In genomic region chrX:121047461-121048419, GRCh38 we compare ENCODE assay signal across 1 cellular context.
TF ChIP-seq lines count a peak whose summit lies in the region.
"Not testable (repeated sequence)": the region's sequence is repeated elsewhere in the genome, so short reads cannot be mapped to it uniquely, and the experiment has no call there.

Gene GLUD2, plus strand, starts transcription at chrX:121047610. Its CDS starts 75 bp downstream, at chrX:121047685.

TF ChIP-seq in K562, 482 proteins besides CTCF, POLR2A, EP300 and RAD21 (continued from another document):
- TF ChIP-seq, protein P1, sequence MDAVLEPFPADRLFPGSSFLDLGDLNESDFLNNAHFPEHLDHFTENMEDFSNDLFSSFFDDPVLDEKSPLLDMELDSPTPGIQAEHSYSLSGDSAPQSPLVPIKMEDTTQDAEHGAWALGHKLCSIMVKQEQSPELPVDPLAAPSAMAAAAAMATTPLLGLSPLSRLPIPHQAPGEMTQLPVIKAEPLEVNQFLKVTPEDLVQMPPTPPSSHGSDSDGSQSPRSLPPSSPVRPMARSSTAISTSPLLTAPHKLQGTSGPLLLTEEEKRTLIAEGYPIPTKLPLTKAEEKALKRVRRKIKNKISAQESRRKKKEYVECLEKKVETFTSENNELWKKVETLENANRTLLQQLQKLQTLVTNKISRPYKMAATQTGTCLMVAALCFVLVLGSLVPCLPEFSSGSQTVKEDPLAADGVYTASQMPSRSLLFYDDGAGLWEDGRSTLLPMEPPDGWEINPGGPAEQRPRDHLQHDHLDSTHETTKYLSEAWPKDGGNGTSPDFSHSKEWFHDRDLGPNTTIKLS (IDR thresholded peaks at IDR 0.05; ENCODE audit: borderline replicate concordance, low read depth) = peak; percentile 43; the same call in 1 of the 2 replicates
- TF ChIP-seq SMC3 (conservative IDR thresholded peaks at IDR 0.05; ENCODE audit: insufficient read depth, low read depth, low read length) (0 out of 2 replicates have a peak, but pooled peaks have one; percentile 28), CXXC5 (CRISPR knock-in tag; IDR thresholded peaks at IDR 0.05) (peak; percentile 49), CCNT2 (IDR thresholded peaks at IDR 0.05; ENCODE audit: borderline replicate concordance, extremely low read depth, insufficient read length, low read depth, low read length) (peak; percentile 25), RBFOX2 (IDR thresholded peaks at IDR 0.05; ENCODE audit: low read depth, low read length) (peak; percentile 81), ATF1 (tag; IDR thresholded peaks at IDR 0.05) (peak; percentile 22; the same call in 1 of the 2 replicates), ETV1 (tag; conservative IDR thresholded peaks at IDR 0.05; ENCODE audit: low read depth) (peak; percentile 64), ETS1 (conservative IDR thresholded peaks at IDR 0.05; ENCODE audit: control insufficient read depth, low read depth, low read length) (peak; percentile 63; the same call in 1 of the 2 replicates), RB1 (IDR thresholded peaks at IDR 0.05; ENCODE audit: low read depth) (0 out of 2 replicates have a peak, but pooled peaks have one; percentile 44), L3MBTL2 (IDR thresholded peaks at IDR 0.05) (peak; percentile 96), NFIC (IDR thresholded peaks at IDR 0.05) (peak; percentile 53)
- not testable (repeated sequence) for TF ChIP-seq ATF1 (CRISPR knock-in tag; IDR thresholded peaks at IDR 0.05)
- TF ChIP-seq, protein P2, sequence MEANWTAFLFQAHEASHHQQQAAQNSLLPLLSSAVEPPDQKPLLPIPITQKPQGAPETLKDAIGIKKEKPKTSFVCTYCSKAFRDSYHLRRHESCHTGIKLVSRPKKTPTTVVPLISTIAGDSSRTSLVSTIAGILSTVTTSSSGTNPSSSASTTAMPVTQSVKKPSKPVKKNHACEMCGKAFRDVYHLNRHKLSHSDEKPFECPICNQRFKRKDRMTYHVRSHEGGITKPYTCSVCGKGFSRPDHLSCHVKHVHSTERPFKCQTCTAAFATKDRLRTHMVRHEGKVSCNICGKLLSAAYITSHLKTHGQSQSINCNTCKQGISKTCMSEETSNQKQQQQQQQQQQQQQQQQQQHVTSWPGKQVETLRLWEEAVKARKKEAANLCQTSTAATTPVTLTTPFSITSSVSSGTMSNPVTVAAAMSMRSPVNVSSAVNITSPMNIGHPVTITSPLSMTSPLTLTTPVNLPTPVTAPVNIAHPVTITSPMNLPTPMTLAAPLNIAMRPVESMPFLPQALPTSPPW (CRISPR knock-in tag; IDR thresholded peaks at IDR 0.05) = peak; percentile 47; the same call in 1 of the 2 replicates
